Comparison of ENCODE assay signal across 15 cellular contexts in the genomic region with DNA sequence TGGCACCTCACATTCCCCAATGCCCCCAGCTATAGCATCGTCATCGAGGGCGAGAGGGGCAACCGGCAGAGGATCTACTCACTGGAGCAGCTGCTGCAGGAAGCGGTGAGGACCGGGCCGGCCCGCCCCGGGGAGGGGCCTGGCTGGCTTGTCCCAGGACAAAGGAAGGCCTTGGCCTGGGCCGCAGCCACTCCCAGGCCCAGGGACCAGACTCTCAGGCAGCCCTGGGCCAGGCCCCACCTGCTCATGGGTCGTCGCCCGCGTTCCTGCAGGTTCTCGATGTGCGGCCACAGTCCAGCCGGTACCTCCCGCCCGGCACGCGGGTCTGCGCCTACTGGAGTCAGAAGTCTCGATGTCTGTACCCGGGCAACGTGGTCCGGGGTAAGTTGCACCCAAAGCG.
"Had no signal": no experiment of that assay in that cellular context is flagged by ENCODE, and none has a peak within 500 bp of the region (broad histone marks: within the 10 kb centered on the region; RNA-seq: fewer than 3 reads in every experiment).

No MANE protein-coding gene starts in this region.

- H3K9me3 ChIP-seq: adrenal gland had no signal

- H3K27ac ChIP-seq: parathyroid adenoma had no signal

- H3K27me3 ChIP-seq: adrenal gland, cardiac muscle cell had no signal

- H3K4me1 ChIP-seq: parathyroid adenoma had no signal

- DNase-seq: activated CD4-positive, alpha-beta T cell treated with anti-CD3 and anti-CD28 coated beads for 48 hours; activated CD8-positive, alpha-beta memory T cell treated with anti-CD3 and anti-CD28 coated beads, Interleukin-2, amount 50 U/mL, for 4 hours; activated CD8-positive, alpha-beta T cell treated with anti-CD3 and anti-CD28 coated beads, Interleukin-2, amount 10 ng/mL, durations not matched to agents 7 days and 5 days; activated effector memory CD4-positive, alpha-beta T cell treated with anti-CD3 and anti-CD28 coated beads, Interleukin-2, amount 50 U/mL, for 16 hours; activated T-cell treated with anti-CD3 and anti-CD28 coated beads, Interleukin-2, amount 50 U/mL, for 48 hours; foreskin fibroblast; glutamatergic neuron; kidney glomerular epithelial cell; naive B cell; T-helper 2 cell had no signal

- ATAC-seq: activated CD8-positive, alpha-beta T cell treated with anti-CD3 and anti-CD28 coated beads, Interleukin-2, amount 10 ng/mL, durations not matched to agents 7 days and 5 days; WTC11 had no signal

- H3K4me3 ChIP-seq: adrenal gland, cardiac muscle cell, lung had no signal
